ENCODE assay signal across 26 cellular contexts in the genomic region with DNA sequence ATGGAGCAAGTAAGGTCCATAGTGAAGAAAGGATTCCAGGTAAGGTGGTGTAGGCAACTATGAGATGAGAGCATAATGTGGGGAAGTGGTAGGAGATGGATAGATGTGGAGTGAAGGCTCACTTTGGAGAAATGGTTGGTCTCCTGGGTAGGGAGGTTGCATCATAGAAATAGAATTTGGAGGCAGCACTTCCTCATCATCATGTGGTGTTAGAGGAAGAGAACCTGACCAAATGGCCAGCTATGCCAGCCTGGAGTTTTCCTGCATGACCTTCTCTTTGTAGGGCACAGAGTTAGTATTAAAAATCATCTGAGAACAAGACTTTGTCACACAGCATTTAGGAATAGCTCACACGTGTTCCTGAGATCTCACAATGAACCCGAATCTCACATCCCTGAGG.
"Had no signal": no experiment of that assay in that cellular context is flagged by ENCODE, and none has a peak within 500 bp of the region (broad histone marks: within the 10 kb centered on the region; RNA-seq: fewer than 3 reads in every experiment).

No MANE protein-coding gene starts in this region.

- H3K4me3 ChIP-seq: body of pancreas, SK-N-MC had no signal

- H3K27ac ChIP-seq: body of pancreas, SK-N-MC, WERI-Rb-1 had no signal

- H3K27me3 ChIP-seq: body of pancreas had no signal

- H3K9me3 ChIP-seq: body of pancreas had no signal

- FAIRE-seq: bronchial epithelial cell, RCC 7860 had no signal

- DNase-seq: activated CD4-positive, alpha-beta T cell treated with anti-CD3 and anti-CD28 coated beads for 4 hours; activated CD4-positive, alpha-beta T cell treated with anti-CD3 and anti-CD28 coated beads, Interleukin-2, amount 50 U/mL, for 4 hours; activated CD8-positive, alpha-beta memory T cell treated with anti-CD3 and anti-CD28 coated beads, Interleukin-2, amount 50 U/mL, for 48 hours; activated CD8-positive, alpha-beta T cell treated with anti-CD3 and anti-CD28 coated beads, Interleukin-2, amount 10 ng/mL, durations not matched to agents 7 days and 5 days; activated effector memory CD4-positive, alpha-beta T cell treated with Interleukin-2 at 50 U/mL for 16 hours; activated naive CD4-positive, alpha-beta T cell; activated T-cell treated with anti-CD3 and anti-CD28 coated beads, Interleukin-2, amount 50 U/mL, for 1 hour; aorta; body of pancreas; central memory CD4-positive, alpha-beta T cell; Kasumi-1; KBM-7; NCI-H1105 treated with DMSO at 0.1 percent for 48 hours; NCI-H1436 treated with DMSO at 0.1 percent for 48 hours; NCI-H187; NCI-H2081 treated with DMSO at 0.1 percent for 48 hours; NCI-H524; PC-3; SHP77 treated with DMSO at 0.1 percent for 48 hours; T-cell; T-helper 2 cell; T1000; WERI-Rb-1 had no signal

- H3K36me3 ChIP-seq: WERI-Rb-1 had no signal

- ATAC-seq: activated CD8-positive, alpha-beta T cell treated with anti-CD3 and anti-CD28 coated beads, Interleukin-2, amount 10 ng/mL, durations not matched to agents 7 days and 5 days; body of pancreas; PC-3; T-cell had no signal

- H3K4me1 ChIP-seq: body of pancreas had no signal
